Comparison of ENCODE assay signal across 13 cellular contexts in the genomic region with DNA sequence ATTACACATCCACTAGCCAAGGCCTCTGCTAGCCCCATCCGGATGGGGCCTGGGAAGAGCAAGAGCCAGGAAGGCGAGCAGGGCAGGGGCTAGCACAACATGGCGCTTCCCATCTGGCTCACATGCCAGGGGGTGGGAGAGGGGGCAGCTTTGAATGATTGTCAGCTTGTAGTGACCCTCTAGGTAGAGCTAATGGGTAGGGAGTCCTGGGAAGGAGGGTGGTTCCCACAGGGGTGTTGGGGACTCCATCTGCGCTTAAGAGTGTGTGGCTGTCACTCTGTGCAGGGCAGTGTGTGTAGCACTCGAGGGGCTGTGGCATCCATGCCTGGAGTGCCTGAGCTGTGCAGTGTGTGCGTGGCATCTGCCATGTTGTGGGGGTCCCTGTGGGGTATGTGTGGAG. TPM values are rescaled to one million over a fixed set of nuclear protein-coding genes. Genes with fewer than 3 reads are reported as not detected.
DNase-seq lines count a peak whose midpoint lies in the region; ATAC-seq lines count a peak whose summit lies in the region.
"Had no signal": no experiment of that assay in that cellular context is flagged by ENCODE, and none has a peak within 500 bp of the region (broad histone marks: within the 10 kb centered on the region; RNA-seq: fewer than 3 reads in every experiment).

No MANE protein-coding gene starts in this region.

- H3K4me3 Mint-ChIP-seq in naive thymus-derived CD4-positive, alpha-beta T cell, result peak overlapping the region; percentile 18 to 87 (median 62)

- no peak overlapping the region for H3K27ac Mint-ChIP-seq in naive thymus-derived CD4-positive, alpha-beta T cell

- H3K4me1 Mint-ChIP-seq in naive thymus-derived CD4-positive, alpha-beta T cell, result peaks cover 6 to 18% (median 15%) of the 10 kb centered on the region in 7 donors

- no peaks in the 10 kb centered on the region for H3K36me3 ChIP-seq in naive thymus-derived CD4-positive, alpha-beta T cell (ENCODE audit: control insufficient read depth in 2 of 3, insufficient read depth in 3 of 3, low read length in 3 of 3)
- H3K36me3 ChIP-seq in urinary bladder (ENCODE audit: insufficient read depth), result no peaks in the 10 kb centered on the region
- H3K36me3 ChIP-seq: neutrophil had no signal

- ATAC-seq in right cardiac atrium (no peak), GM18909 (IDR thresholded peaks at IDR 0.05; ENCODE audit: poor library complexity, unreplicated experiment) (no peak), esophagus mucosa (no peak)
- ATAC-seq in naive thymus-derived CD4-positive, alpha-beta T cell, result peak; percentile 14

- H3K36me3 Mint-ChIP-seq in naive thymus-derived CD4-positive, alpha-beta T cell, result peaks cover 0 to 9% (median 0%) of the 10 kb centered on the region in 5 donors

- intact Hi-C loops in right cardiac atrium (cut with DNase I) (no loop called here), cardiac septum (cut with DNase I) (loop anchor here (5.0 kb wide), 1 partner anchor 295 kb away; the partner anchor contains the start of gene PCGF2)
- intact Hi-C loops in naive thymus-derived CD4-positive, alpha-beta T cell (cut with micrococcal nuclease), result no loop called here

- H3K27ac ChIP-seq in right cardiac atrium (ENCODE audit: low read length), result peak overlapping the region; percentile 55
- no peak overlapping the region for H3K27ac ChIP-seq in naive thymus-derived CD4-positive, alpha-beta T cell (ENCODE audit: low read depth, low read length)
- peak overlapping the region; percentile 48 for H3K27ac ChIP-seq in urinary bladder (ENCODE audit: low read depth)
- H3K27ac ChIP-seq: neutrophil had no signal

- no peaks in the 10 kb centered on the region for H3K27me3 ChIP-seq in right cardiac atrium (ENCODE audit: control insufficient read depth, insufficient read depth)
- peaks cover 0 to 3% of the 10 kb centered on the region in 2 donors for H3K27me3 ChIP-seq in naive thymus-derived CD4-positive, alpha-beta T cell (ENCODE audit: control insufficient read depth in 2 of 2, insufficient read depth in 2 of 2, low read length in 2 of 2)

- POLR2A ChIA-PET in naive thymus-derived CD4-positive, alpha-beta T cell (lab: Charles Lee), result no interaction called here

- H3K9me3 Mint-ChIP-seq in naive thymus-derived CD4-positive, alpha-beta T cell, result peaks cover 0 to 5% (median 0%) of the 10 kb centered on the region in 11 donors

- peak in 1 of 3 donors; percentile 43 for DNase-seq in right cardiac atrium
- DNase-seq in cardiac septum (ENCODE audit: low spot score), result no peak
- DNase-seq in dermis blood vessel endothelial cell, result peak; percentile 37
- DNase-seq in naive thymus-derived CD4-positive, alpha-beta T cell, result no peak
- DNase-seq in NCI-H2029 treated with DMSO at 0.1 percent for 48 hours (lab: John Stamatoyannopoulos, UW), result no peak
- DNase-seq: activated effector memory CD4-positive, alpha-beta T cell treated with anti-CD3 and anti-CD28 coated beads, Interleukin-2, amount 50 U/mL, for 16 hours; COR-L47; GOT3; NCI-H2171 had no signal

- H3K4me3 ChIP-seq in right cardiac atrium (ENCODE audit: low read length) (no peak overlapping the region), urinary bladder (ENCODE audit: low read depth, low read length) (no peak overlapping the region)
- no peak overlapping the region for H3K4me3 ChIP-seq in naive thymus-derived CD4-positive, alpha-beta T cell (ENCODE audit: low read length)

- H3K27me3 Mint-ChIP-seq in naive thymus-derived CD4-positive, alpha-beta T cell, result peaks cover 34 to 51% (median 45%) of the 10 kb centered on the region in 5 donors

- WGBS in right cardiac atrium, result 79% methylated on average over 6 of the region's 6 CpGs
- 88% methylated on average over 6 of the region's 6 CpGs for WGBS in urinary bladder

- CTCF ChIA-PET in naive thymus-derived CD4-positive, alpha-beta T cell (lab: Charles Lee), result no interaction called here

- no peaks in the 10 kb centered on the region for H3K9me3 ChIP-seq in right cardiac atrium (ENCODE audit: control insufficient read depth, low read length)
- no peaks in the 10 kb centered on the region for H3K9me3 ChIP-seq in naive thymus-derived CD4-positive, alpha-beta T cell (ENCODE audit: control insufficient read depth in 2 of 3, low read length in 3 of 3)
- H3K9me3 ChIP-seq: neutrophil had no signal

- H3K4me1 ChIP-seq in right cardiac atrium (ENCODE audit: control insufficient read depth, insufficient read depth, low read length) (peaks cover 28% of the 10 kb centered on the region), urinary bladder (ENCODE audit: insufficient read depth) (no peaks in the 10 kb centered on the region)
- H3K4me1 ChIP-seq in naive thymus-derived CD4-positive, alpha-beta T cell (ENCODE audit: control insufficient read depth in 2 of 2, insufficient read depth in 2 of 2, low read length in 2 of 2), result no peaks in the 10 kb centered on the region

RNA-seq across cellular contexts. Expression of gene ARHGAP23, which starts 24.5 kb away (rescaled TPM):
- total RNA-seq in right cardiac atrium (10 to 100 TPM; 61.8 to 96.9 (median 77.4) TPM), cardiac septum (96.8 TPM), dermis blood vessel endothelial cell (34.9 and 104 TPM in 2 replicates), urinary bladder (53.8 TPM), esophagus mucosa (148 TPM)
- polyA plus RNA-seq in right cardiac atrium (40.7 TPM), urinary bladder (39.8 TPM)
- 1 to 10 TPM in 1 of 5 experiments, under 1 TPM in 2, not detected in 2; 0.24 to 1.3 (median 0.34) TPM for total RNA-seq in naive thymus-derived CD4-positive, alpha-beta T cell
- not detected for polyA plus RNA-seq in naive thymus-derived CD4-positive, alpha-beta T cell

Comparison
In these comparisons a context has a peak if more than half of its experiments do, and no peak if none do; other contexts are left out.
1. RNA of gene ARHGAP23, which starts 24.5 kb away (total RNA-seq): 148 TPM in esophagus mucosa (single experiment), 96.8 TPM in cardiac septum (single experiment), 61.8 to 96.9 TPM in right cardiac atrium, 53.8 TPM in urinary bladder (single experiment) and 34.9 to 104 TPM in dermis blood vessel endothelial cell; 0.24 to 1.3 TPM in naive thymus-derived CD4-positive, alpha-beta T cell; every median in the first group is over 10 times any median in the second.